8 cellular contexts compared by ENCODE assay signal in genomic region chr1:11730429-11730861, GRCh38. TPM values are rescaled to one million over a fixed set of nuclear protein-coding genes. Genes with fewer than 3 reads are reported as not detected.
DNase-seq lines count a peak whose midpoint lies in the region; ATAC-seq and TF ChIP-seq lines count a peak whose summit lies in the region.

No MANE protein-coding gene starts in this region.

- peak overlapping the region; percentile 81 for H3K27ac Mint-ChIP-seq in activated naive CD4-positive, alpha-beta T cell treated with anti-CD3 and anti-CD28 coated beads, Interleukin-2, amount 10 ng/mL, durations not matched to agents 7 days and 5 days

- H3K36me3 ChIP-seq in MM.1S (replicated peaks; ENCODE audit: insufficient read depth, low read length) (no peaks in the 10 kb centered on the region), left lung (no peaks in the 10 kb centered on the region), upper lobe of right lung (no peaks in the 10 kb centered on the region)

- H3K4me3 ChIP-seq in MM.1S (ENCODE audit: low read length), result peak overlapping the region; percentile 37
- H3K4me3 ChIP-seq in left lung, result peak overlapping the region in 1 of 2 donors; percentile 7
- H3K4me3 ChIP-seq in upper lobe of right lung, result peak overlapping the region; percentile 46

- ATAC-seq in left lung (peak; percentile 86), upper lobe of right lung (peak; percentile 89)

- no peaks in the 10 kb centered on the region for H3K79me2 ChIP-seq in MM.1S (ENCODE audit: low read length)

- H3K9me3 ChIP-seq in MM.1S (replicated peaks; ENCODE audit: insufficient read depth, low read length) (no peaks in the 10 kb centered on the region), left lung (no peaks in the 10 kb centered on the region), upper lobe of right lung (no peaks in the 10 kb centered on the region)

- H3K27me3 Mint-ChIP-seq in activated naive CD4-positive, alpha-beta T cell treated with anti-CD3 and anti-CD28 coated beads, Interleukin-2, amount 10 ng/mL, durations not matched to agents 7 days and 5 days, result no peaks in the 10 kb centered on the region

- no peaks in the 10 kb centered on the region for H4K20me1 ChIP-seq in MM.1S (ENCODE audit: insufficient read depth, low read length)

- peak overlapping the region; percentile 36; the same call in 1 of the 2 replicates for H3K9ac ChIP-seq in MM.1S (ENCODE audit: low read length)

- intact Hi-C loops in left lung (cut with DNase I), result no loop called here
- intact Hi-C loops in upper lobe of right lung (cut with DNase I), result no loop called here

- DNase-seq in EH (ENCODE audit: low read depth), result peak; percentile 69
- DNase-seq in MM.1S, result peak; percentile 74
- DNase-seq in activated naive CD4-positive, alpha-beta T cell treated with anti-CD3 and anti-CD28 coated beads, Interleukin-2, amount 10 ng/mL, durations not matched to agents 7 days and 5 days, result peak; percentile 69
- peak in 1 of 2 donors; percentile 50 for DNase-seq in left lung
- no peak for DNase-seq in upper lobe of right lung
- no peak for DNase-seq in stimulated activated CD4-positive, alpha-beta T cell treated with anti-CD3 and anti-CD28 coated beads, Interleukin-1b, Interleukin-23, amount 100 ng/mL, for 48 hours
- no peak for DNase-seq in NCI-H1417 treated with DMSO at 0.1 percent for 48 hours (lab: John Stamatoyannopoulos, UW)
- DNase-seq in RPMI8226, result no peak

- peaks cover 17% of the 10 kb centered on the region for H3K4me1 ChIP-seq in MM.1S (ENCODE audit: low read length)
- H3K4me1 ChIP-seq in left lung, result peaks cover 18 to 85% of the 10 kb centered on the region in 2 donors
- H3K4me1 ChIP-seq in upper lobe of right lung, result peaks cover 44% of the 10 kb centered on the region

- H3K9me3 Mint-ChIP-seq in activated naive CD4-positive, alpha-beta T cell treated with anti-CD3 and anti-CD28 coated beads, Interleukin-2, amount 10 ng/mL, durations not matched to agents 7 days and 5 days, result no peaks in the 10 kb centered on the region

- H3F3A ChIP-seq in MM.1S (ENCODE audit: insufficient read depth, low read length), result peaks cover 4% of the 10 kb centered on the region; the same call in 1 of the 2 replicates

- H3K27me3 ChIP-seq in MM.1S (replicated peaks; ENCODE audit: insufficient read depth, low read length) (no peaks in the 10 kb centered on the region), left lung (no peaks in the 10 kb centered on the region), upper lobe of right lung (no peaks in the 10 kb centered on the region)

- H3K4me3 Mint-ChIP-seq in activated naive CD4-positive, alpha-beta T cell treated with anti-CD3 and anti-CD28 coated beads, Interleukin-2, amount 10 ng/mL, durations not matched to agents 7 days and 5 days, result peak overlapping the region; percentile 50

- H2AFZ ChIP-seq in MM.1S (ENCODE audit: low read length), result peak overlapping the region; percentile 65

- no peaks in the 10 kb centered on the region for H3K36me3 Mint-ChIP-seq in activated naive CD4-positive, alpha-beta T cell treated with anti-CD3 and anti-CD28 coated beads, Interleukin-2, amount 10 ng/mL, durations not matched to agents 7 days and 5 days

- H3K27ac ChIP-seq in MM.1S (ENCODE audit: low read length) (peak overlapping the region; percentile 29; the same call in 1 of the 2 replicates), left lung (peak overlapping the region; percentile 84 to 94), upper lobe of right lung (peak overlapping the region; percentile 92)

- no peak for TF ChIP-seq CTCF in MM.1S (IDR thresholded peaks at IDR 0.05; ENCODE audit: low read length)
- TF ChIP-seq CTCF in left lung (IDR thresholded peaks at IDR 0.05), result no peak
- TF ChIP-seq CTCF in upper lobe of right lung (IDR thresholded peaks at IDR 0.05), result no peak

- peaks cover 62% of the 10 kb centered on the region for H3K4me1 Mint-ChIP-seq in activated naive CD4-positive, alpha-beta T cell treated with anti-CD3 and anti-CD28 coated beads, Interleukin-2, amount 10 ng/mL, durations not matched to agents 7 days and 5 days

- CTCF ChIA-PET in activated naive CD4-positive, alpha-beta T cell treated with anti-CD3 and anti-CD28 coated beads, Interleukin-2, amount 10 ng/mL, durations not matched to agents 7 days and 5 days (lab: Charles Lee), result interaction anchor here (0.9 to 2.0 kb wide), 5 partner anchors 9 to 80 kb away, joined by 3 to 12 read pairs (median 5); partner anchors contain the start of gene FBXO6

- peak overlapping the region; percentile 60 for H3K4me2 ChIP-seq in MM.1S (ENCODE audit: low read depth, low read length)

- H3K9me2 ChIP-seq in MM.1S (replicated peaks; ENCODE audit: insufficient read depth, low read length), result no peaks in the 10 kb centered on the region

RNA-seq across cellular contexts. Expression of gene AGTRAP, which starts 5.5 kb away (rescaled TPM):
- 10 to 100 TPM; 49.0 to 95.8 TPM for total RNA-seq in left lung
- total RNA-seq in upper lobe of right lung, result 57.0 TPM

RNA-seq across cellular contexts. Expression of gene C1orf167, which starts 31.5 kb away (rescaled TPM):
- total RNA-seq in left lung (10 to 100 TPM in 1 of 2 donors, 1 to 10 TPM in 1; 5.7 to 14.4 TPM), upper lobe of right lung (4.7 TPM)

RNA-seq across cellular contexts. Expression of gene DRAXIN, which starts 38.9 kb away (rescaled TPM):
- total RNA-seq in left lung (under 1 TPM; 0.10 to 0.61 TPM), upper lobe of right lung (0.09 TPM)

RNA-seq across cellular contexts. Expression of gene MAD2L2, which starts 49.5 kb away (rescaled TPM):
- total RNA-seq in left lung (10 to 100 TPM; 25.7 to 28.0 TPM), upper lobe of right lung (23.5 TPM)

Comparison
In these comparisons a context has a peak if more than half of its experiments do, and no peak if none do; other contexts are left out.
1. DNase-seq: peak in EH (single experiment), MM.1S (single experiment) and activated naive CD4-positive, alpha-beta T cell treated with anti-CD3 and anti-CD28 coated beads, Interleukin-2, amount 10 ng/mL, durations not matched to agents 7 days and 5 days (single experiment); none in upper lobe of right lung (single experiment), stimulated activated CD4-positive, alpha-beta T cell treated with anti-CD3 and anti-CD28 coated beads, Interleukin-1b, Interleukin-23, amount 100 ng/mL, for 48 hours (single experiment), NCI-H1417 treated with DMSO at 0.1 percent for 48 hours (single experiment) and RPMI8226 (single experiment).
2. H3K27ac ChIP-seq: peak in every context shown above with its lines; median percentile 92 in upper lobe of right lung; 89 in left lung; 29 in MM.1S.